ENCODE assay signal across 25 cellular contexts in the genomic region with DNA sequence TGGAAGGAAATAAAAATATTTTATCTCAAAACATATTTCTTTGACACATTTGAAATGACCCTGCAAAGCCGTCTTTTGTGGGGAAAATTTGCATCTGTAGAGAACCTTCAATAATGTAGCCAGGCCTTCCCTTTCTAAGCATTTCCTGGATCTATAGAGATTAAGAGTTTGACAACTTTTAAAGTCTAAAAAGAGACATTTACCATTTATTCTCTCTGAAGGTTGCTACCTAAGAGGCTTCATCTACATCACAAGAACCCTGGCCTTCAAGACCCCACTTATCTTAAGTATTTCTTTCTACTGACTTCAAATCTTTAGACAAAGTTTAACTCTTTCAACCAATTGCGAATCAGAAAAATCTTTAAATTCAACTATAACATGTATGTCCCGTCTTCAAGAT.
DNase-seq lines count a peak whose midpoint lies in the region; ATAC-seq, FAIRE-seq and TF ChIP-seq lines count a peak whose summit lies in the region.
"Had no signal": no experiment of that assay in that cellular context is flagged by ENCODE, and none has a peak within 500 bp of the region (broad histone marks: within the 10 kb centered on the region; RNA-seq: fewer than 3 reads in every experiment).

No MANE protein-coding gene starts in this region.

- TF ChIP-seq POLR2A in H1 (IDR thresholded peaks at IDR 0.05; ENCODE audit: control extremely low read depth in 1 of 2, low read depth in 2 of 2, low read length in 2 of 2) (no peak), thyroid gland (IDR thresholded peaks at IDR 0.05) (no peak), testis (IDR thresholded peaks at IDR 0.05) (no peak)

- H3K23me2 ChIP-seq in H1 (ENCODE audit: low read depth, low read length), result no peaks in the 10 kb centered on the region

- no peak for ATAC-seq in CD8-positive, alpha-beta T cell
- ATAC-seq: Panc1 had no signal

- H3K27ac ChIP-seq in HUES48 (ENCODE audit: low read depth, low read length), result peak overlapping the region; percentile 68
- H3K27ac ChIP-seq in H1 (ENCODE audit: low read depth, low read length), result no peak overlapping the region
- no peak overlapping the region for H3K27ac ChIP-seq in thyroid gland
- H3K27ac ChIP-seq in testis, result no peak overlapping the region
- no peak overlapping the region for H3K27ac ChIP-seq in CD8-positive, alpha-beta T cell (ENCODE audit: low read depth, low read length)
- H3K27ac ChIP-seq: RWPE1 had no signal

- H3K79me1 ChIP-seq in H1 (ENCODE audit: low read depth, low read length), result no peaks in the 10 kb centered on the region

- no peak for TF ChIP-seq EP300 in H1 (IDR thresholded peaks at IDR 0.05; ENCODE audit: borderline replicate concordance in 1 of 2, low read depth in 2 of 2, low read length in 2 of 2)

- WGBS in H1 (ENCODE audit: extremely low coverage in 1 of 2, insufficient coverage in 1 of 2, insufficient read length in 1 of 2, insufficient replicate concordance in 2 of 2, low coverage in 1 of 2, low lambda C conversion rate in 2 of 2, missing lambda C conversion rate in 1 of 2), 2 experiments, result 45% methylated on average over 3 of the region's 3 CpGs; no CpG with 5 or more reads in 1 of the 2 experiments
- WGBS in thyroid gland, 2 donors, result 81 to 86% methylated on average over 3 of the region's 3 CpGs
- 87 to 90% methylated on average over 3 of the region's 3 CpGs for WGBS in testis, 2 donors

- peak overlapping the region; percentile 85 for H3K27ac Mint-ChIP-seq in nephron progenitor cell
- H3K27ac Mint-ChIP-seq in CD8-positive, alpha-beta T cell, result no peak overlapping the region
- H3K27ac Mint-ChIP-seq: CD4-positive, alpha-beta memory T cell; HFFc6 had no signal

- no peak overlapping the region for H3K4me3 Mint-ChIP-seq in nephron progenitor cell
- H3K4me3 Mint-ChIP-seq in CD8-positive, alpha-beta T cell, result no peak overlapping the region
- H3K4me3 Mint-ChIP-seq: CD4-positive, alpha-beta memory T cell; HFFc6 had no signal

- no peak overlapping the region for H2BK120ac ChIP-seq in H1 (replicated peaks; ENCODE audit: low read depth, low read length)

- no peaks in the 10 kb centered on the region for H3K9me3 ChIP-seq in HUES48 (ENCODE audit: control insufficient read depth, insufficient read depth, low read length)
- no peaks in the 10 kb centered on the region for H3K9me3 ChIP-seq in H1 (ENCODE audit: insufficient read depth in 2 of 2, low read depth in 1 of 2, low read length in 1 of 2)
- H3K9me3 ChIP-seq in thyroid gland, result no peaks in the 10 kb centered on the region
- no peaks in the 10 kb centered on the region for H3K9me3 ChIP-seq in testis
- H3K9me3 ChIP-seq in CD8-positive, alpha-beta T cell (ENCODE audit: low read length), result no peaks in the 10 kb centered on the region
- H3K9me3 ChIP-seq: Caco-2 had no signal

- no peak overlapping the region for H3K4ac ChIP-seq in H1 (replicated peaks; ENCODE audit: insufficient read length, low read depth, low read length)

- H2BK12ac ChIP-seq in H1 (ENCODE audit: low read depth, low read length), result no peak overlapping the region

- TF ChIP-seq CTCF in H1 (IDR thresholded peaks at IDR 0.05; ENCODE audit: control extremely low read depth in 1 of 3, insufficient read depth in 1 of 3, low read depth in 1 of 3, low read length in 3 of 3) (no peak), nephron progenitor cell (IDR thresholded peaks at IDR 0.05) (no peak), GM13977 (IDR thresholded peaks at IDR 0.05; ENCODE audit: extremely low read depth, insufficient read depth, missing control alignments) (no peak), thyroid gland (IDR thresholded peaks at IDR 0.05) (no peak), testis (IDR thresholded peaks at IDR 0.05) (no peak)
- no peak for TF ChIP-seq CTCF in CD8-positive, alpha-beta T cell (IDR thresholded peaks at IDR 0.05)

- POLR2A ChIA-PET in H1 (lab: Charles Lee; ENCODE audit: partially characterized antibody), result no interaction called here
- POLR2A ChIA-PET in CD8-positive, alpha-beta T cell (lab: Charles Lee), result no interaction called here

- no peak overlapping the region for H2AK5ac ChIP-seq in H1 (ENCODE audit: low read depth, low read length)

- H3K9me3 Mint-ChIP-seq in nephron progenitor cell, result peaks cover 16% of the 10 kb centered on the region
- no peaks in the 10 kb centered on the region for H3K9me3 Mint-ChIP-seq in CD8-positive, alpha-beta T cell
- H3K9me3 Mint-ChIP-seq: HFFc6 had no signal

- in situ Hi-C loops in GM13977 (cut with MboI; ENCODE audit: low pct_unique_long_range_greater_than_20kb, low sequenced_read_pairs, unreplicated experiment), result no loop called here

- no peak overlapping the region for H4K91ac ChIP-seq in H1 (replicated peaks; ENCODE audit: insufficient read length, low read length)

- no peak overlapping the region for H2BK20ac ChIP-seq in H1 (ENCODE audit: low read length)

- peaks cover 3% of the 10 kb centered on the region for H3K27me3 Mint-ChIP-seq in nephron progenitor cell (ENCODE audit: low read depth, poor library complexity)
- H3K27me3 Mint-ChIP-seq in CD8-positive, alpha-beta T cell (ENCODE audit: low read depth), result no peaks in the 10 kb centered on the region
- H3K27me3 Mint-ChIP-seq: CD4-positive, alpha-beta memory T cell had no signal

- no peaks in the 10 kb centered on the region for H3K36me3 Mint-ChIP-seq in nephron progenitor cell (ENCODE audit: low read depth)
- H3K36me3 Mint-ChIP-seq in CD8-positive, alpha-beta T cell, result no peaks in the 10 kb centered on the region
- H3K36me3 Mint-ChIP-seq: CD4-positive, alpha-beta memory T cell had no signal

- peak overlapping the region; percentile 42; the same call in 1 of the 2 replicates for H3K9ac ChIP-seq in HUES48 (ENCODE audit: low read depth, low read length)
- no peak overlapping the region for H3K9ac ChIP-seq in H1 (replicated peaks in 1 of 4; ENCODE audit: extremely low read depth in 1 of 4, low read depth in 3 of 4, low read length in 3 of 4)

- CTCF ChIA-PET in H1 (lab: Charles Lee; ENCODE audit: partially characterized antibody), result no interaction called here
- CTCF ChIA-PET in CD8-positive, alpha-beta T cell (lab: Charles Lee), result no interaction called here

- no peak overlapping the region for H4K8ac ChIP-seq in H1 (ENCODE audit: extremely low read depth, insufficient read depth, low read length)

- H4K5ac ChIP-seq in H1 (ENCODE audit: insufficient read length, low read depth, low read length), result peak overlapping the region; percentile 86

- no peaks in the 10 kb centered on the region for H3K36me3 ChIP-seq in HUES48 (ENCODE audit: control insufficient read depth, insufficient read depth, low read length)
- H3K36me3 ChIP-seq in H1 (ENCODE audit: control insufficient read depth in 2 of 4, insufficient read depth in 4 of 4, low read length in 3 of 4), result no peaks in the 10 kb centered on the region
- H3K36me3 ChIP-seq in thyroid gland, result no peaks in the 10 kb centered on the region
- H3K36me3 ChIP-seq in testis (ENCODE audit: low read depth, missing control alignments), result no peaks in the 10 kb centered on the region
- H3K36me3 ChIP-seq in CD8-positive, alpha-beta T cell (ENCODE audit: insufficient read depth, low read length), result no peaks in the 10 kb centered on the region

- TF ChIP-seq RAD21 in H1 (IDR thresholded peaks at IDR 0.05 in 1 of 2, conservative IDR thresholded peaks at IDR 0.05 in 1 of 2; ENCODE audit: low read depth in 2 of 2, low read length in 2 of 2), result no peak

- FAIRE-seq in H1 (lab: Jason Lieb, UNC), result no peak

- H3K4me2 ChIP-seq in H1 (ENCODE audit: insufficient read depth in 1 of 2, low read depth in 2 of 2, low read length in 2 of 2), result peak overlapping the region in 1 of 2 experiments; percentile 11; a peak in 2 of 4 replicates

- no peak overlapping the region for H3K56ac ChIP-seq in H1 (replicated peaks; ENCODE audit: insufficient read length, low read depth, low read length)

- no peak overlapping the region; the same call in 1 of the 2 replicates for H3K18ac ChIP-seq in H1 (ENCODE audit: extremely low read depth, low read length)

- H4K20me1 ChIP-seq in H1 (replicated peaks in 1 of 2; ENCODE audit: control insufficient read depth in 1 of 2, insufficient read depth in 2 of 2, low read length in 2 of 2), result no peaks in the 10 kb centered on the region

- no peaks in the 10 kb centered on the region for H3K79me2 ChIP-seq in H1 (ENCODE audit: control insufficient read depth in 1 of 2, insufficient read depth in 2 of 2, low read length in 2 of 2)

- intact Hi-C loops in thyroid gland (cut with DNase I), result no loop called here
- intact Hi-C loops in testis (cut with DNase I; ENCODE audit: low total_unique reads), result no loop called here
- intact Hi-C loops in CD8-positive, alpha-beta T cell (cut with DNase I, micrococcal nuclease), result no loop called here

- H3K4me3 ChIP-seq in HUES48 (ENCODE audit: low read depth, low read length) (peak overlapping the region; percentile 22; the same call in 1 of the 2 replicates), H1 (ENCODE audit: extremely low read depth in 1 of 4, insufficient read depth in 2 of 4, low read depth in 3 of 4, low read length in 4 of 4) (no peak overlapping the region), thyroid gland (replicated peaks in 1 of 3) (no peak overlapping the region), testis (no peak overlapping the region)
- H3K4me3 ChIP-seq in CD8-positive, alpha-beta T cell (ENCODE audit: low read depth, low read length), result no peak overlapping the region

- H3K23ac ChIP-seq in H1 (ENCODE audit: insufficient read length), result no peak overlapping the region

- H3K4me1 ChIP-seq in HUES48 (ENCODE audit: control insufficient read depth, insufficient read depth, low read length) (peaks cover 20% of the 10 kb centered on the region), H1 (replicated peaks in 1 of 4; ENCODE audit: control insufficient read depth in 3 of 4, insufficient read depth in 4 of 4, low read length in 3 of 4) (peaks cover 0 to 7% (median 0%) of the 10 kb centered on the region in 4 experiments; a peak in 1 of 7 replicates), thyroid gland (no peaks in the 10 kb centered on the region), testis (no peaks in the 10 kb centered on the region)
- no peaks in the 10 kb centered on the region for H3K4me1 ChIP-seq in CD8-positive, alpha-beta T cell (ENCODE audit: insufficient read depth, low read length)
- H3K4me1 ChIP-seq: Caco-2 had no signal

- no peak overlapping the region for H2AFZ ChIP-seq in H1 (ENCODE audit: low read length)

- H2BK5ac ChIP-seq in H1 (ENCODE audit: low read depth, low read length), result 0 out of 2 replicates have a peak overlapping the region, but pooled peaks have one; percentile 83

- no peak for DNase-seq in H1 (ENCODE audit: low read depth in 1 of 2, low spot score in 2 of 2)
- DNase-seq in nephron progenitor cell, result no peak
- DNase-seq in GM13977 (ENCODE audit: low spot score), result no peak
- no peak for DNase-seq in thyroid gland
- DNase-seq in testis, result no peak
- no peak for DNase-seq in CD8-positive, alpha-beta T cell
- DNase-seq: C1 segment of cervical spinal cord; Caco-2; CD4-positive, alpha-beta memory T cell; DMS 273 treated with DMSO at 0.1 percent for 48 hours; DMS79 treated with DMSO at 0.1 percent for 48 hours; H7; HFFc6; IMR-90; KG1; MM.1S; NCI-H1694; NCI-H2029 treated with DMSO at 0.1 percent for 48 hours; NCI-H2227 treated with DMSO at 0.1 percent for 48 hours; NCI-H526 treated with DMSO at 0.1 percent for 48 hours; SHP77 treated with DMSO at 0.1 percent for 48 hours; T-helper 1 cell had no signal

- H3K27me3 ChIP-seq in HUES48 (ENCODE audit: control insufficient read depth, insufficient read depth, low read length) (no peaks in the 10 kb centered on the region), H1 (replicated peaks in 1 of 4; ENCODE audit: control insufficient read depth in 3 of 4, extremely low read depth in 1 of 4, insufficient read depth in 3 of 4, low read length in 3 of 4) (no peaks in the 10 kb centered on the region), thyroid gland (no peaks in the 10 kb centered on the region), testis (no peaks in the 10 kb centered on the region)
- H3K27me3 ChIP-seq in CD8-positive, alpha-beta T cell (ENCODE audit: insufficient read depth, low read length), result no peaks in the 10 kb centered on the region

- no peak overlapping the region for H3K14ac ChIP-seq in H1 (ENCODE audit: insufficient read length)

- peaks cover 9% of the 10 kb centered on the region for H3K4me1 Mint-ChIP-seq in nephron progenitor cell
- H3K4me1 Mint-ChIP-seq in CD8-positive, alpha-beta T cell (ENCODE audit: low read depth), result no peaks in the 10 kb centered on the region
- H3K4me1 Mint-ChIP-seq: CD4-positive, alpha-beta memory T cell had no signal

- no peak overlapping the region for H2BK15ac ChIP-seq in H1 (ENCODE audit: low read length)
